Comparison of ENCODE assay signal across 16 cellular contexts in the genomic region with DNA sequence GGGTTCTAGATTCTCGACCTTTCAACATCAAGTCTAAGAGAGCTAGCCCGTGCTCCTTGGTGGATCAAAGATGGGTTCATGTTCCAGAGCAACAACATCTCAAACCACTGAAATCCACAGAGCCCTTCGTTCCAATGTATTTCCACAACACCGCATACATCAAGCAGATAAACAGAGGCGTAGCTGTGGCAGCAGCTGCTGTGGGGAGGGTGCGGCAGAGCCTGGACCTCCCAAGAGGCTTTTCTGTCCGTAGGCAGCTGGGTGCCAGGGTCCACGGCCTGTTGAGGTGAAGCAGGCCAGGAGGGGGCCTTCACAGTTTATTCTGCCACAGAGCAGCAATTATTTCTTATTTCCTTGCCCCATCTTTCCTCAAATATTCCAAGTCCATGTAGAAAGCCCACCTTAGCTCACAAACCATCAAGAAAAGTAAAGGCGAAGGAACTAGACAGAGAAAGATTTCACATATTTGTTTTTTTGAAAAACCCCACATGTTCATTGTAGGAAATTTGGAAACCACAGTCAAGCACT.
A peak's percentile ranks its signal among the peaks of the same experiment; 100 is the strongest.
DNase-seq lines count a peak whose midpoint lies in the region; ATAC-seq and TF ChIP-seq lines count a peak whose summit lies in the region.
"Had no signal": no experiment of that assay in that cellular context is flagged by ENCODE, and none has a peak within 500 bp of the region (broad histone marks: within the 10 kb centered on the region; RNA-seq: fewer than 3 reads in every experiment).

No MANE protein-coding gene starts in this region.

- H3K9me3 ChIP-seq in colonic mucosa (no peaks in the 10 kb centered on the region), gastroesophageal sphincter (no peaks in the 10 kb centered on the region), stomach smooth muscle (ENCODE audit: control insufficient read depth in 2 of 2, low read length in 2 of 2) (no peaks in the 10 kb centered on the region)
- H3K9me3 ChIP-seq: Caco-2 had no signal

- H3K4me1 Mint-ChIP-seq in T-helper 2 cell treated with Interferon-gamma antibody and Interleukin-4, amounts not matched to agents 5 μg/mL and 100 μg/mL, for 36 hours (ENCODE audit: low read depth): no peaks in the 10 kb centered on the region
- H3K4me1 Mint-ChIP-seq: CD4-positive, CD25-positive, alpha-beta regulatory T cell had no signal

- intact Hi-C loops in colonic mucosa (cut with DNase I): no loop called here

- TF ChIP-seq EP300 in gastroesophageal sphincter (IDR thresholded peaks at IDR 0.05): no peak

- peak overlapping the region; percentile 39 for H3K27ac ChIP-seq in colonic mucosa
- H3K27ac ChIP-seq in gastroesophageal sphincter: peak overlapping the region; percentile 81 to 86 (median 83)
- peak overlapping the region; percentile 92 for H3K27ac ChIP-seq in stomach smooth muscle (ENCODE audit: low read length)

- no peaks in the 10 kb centered on the region for H3K36me3 Mint-ChIP-seq in T-helper 2 cell treated with Interferon-gamma antibody and Interleukin-4, amounts not matched to agents 5 μg/mL and 100 μg/mL, for 36 hours (ENCODE audit: low read depth)
- H3K36me3 Mint-ChIP-seq: CD4-positive, CD25-positive, alpha-beta regulatory T cell had no signal

- no peak overlapping the region for H3K4me3 Mint-ChIP-seq in T-helper 2 cell treated with Interferon-gamma antibody and Interleukin-4, amounts not matched to agents 5 μg/mL and 100 μg/mL, for 36 hours
- H3K4me3 Mint-ChIP-seq: CD4-positive, CD25-positive, alpha-beta regulatory T cell had no signal

- H3K27me3 Mint-ChIP-seq in T-helper 2 cell treated with Interferon-gamma antibody and Interleukin-4, amounts not matched to agents 5 μg/mL and 100 μg/mL, for 36 hours (ENCODE audit: low read depth): peaks cover 5% of the 10 kb centered on the region

- TF ChIP-seq CTCF in colonic mucosa (IDR thresholded peaks at IDR 0.05): no peak
- TF ChIP-seq CTCF in gastroesophageal sphincter (IDR thresholded peaks at IDR 0.05): no peak

- no peak overlapping the region for H3K27ac Mint-ChIP-seq in T-helper 2 cell treated with Interferon-gamma antibody and Interleukin-4, amounts not matched to agents 5 μg/mL and 100 μg/mL, for 36 hours
- H3K27ac Mint-ChIP-seq: CD4-positive, CD25-positive, alpha-beta regulatory T cell had no signal

- H3K9me3 Mint-ChIP-seq in T-helper 2 cell treated with Interferon-gamma antibody and Interleukin-4, amounts not matched to agents 5 μg/mL and 100 μg/mL, for 36 hours: no peaks in the 10 kb centered on the region

- WGBS in gastroesophageal sphincter (ENCODE audit: low coverage in 1 of 2), 2 donors: 51 to 61% methylated on average over 4 to 6 of the region's 9 CpGs

- peak; percentile 17 for DNase-seq in HCEC 1CT
- DNase-seq in colonic mucosa: no peak
- no peak for DNase-seq in T-helper 2 cell treated with Interferon-gamma antibody and Interleukin-4, amounts not matched to agents 5 μg/mL and 100 μg/mL, for 36 hours (ENCODE audit: low spot score)
- no peak for DNase-seq in SHP77 (lab: John Stamatoyannopoulos, UW)
- no peak for DNase-seq in hippocampal formation (lab: John Stamatoyannopoulos, UW)
- DNase-seq: AML-193; Caco-2; CD4-positive, CD25-positive, alpha-beta regulatory T cell; DMS153; NCI-H1092; NCI-H146; NCI-H2081; NCI-H510A had no signal

- ATAC-seq in gastroesophageal sphincter: no peak
- ATAC-seq: Right ventricle myocardium inferior had no signal

- TF ChIP-seq POLR2A in gastroesophageal sphincter (IDR thresholded peaks at IDR 0.05): no peak

- H3K36me3 ChIP-seq in colonic mucosa (no peaks in the 10 kb centered on the region), gastroesophageal sphincter (no peaks in the 10 kb centered on the region), stomach smooth muscle (ENCODE audit: control insufficient read depth in 2 of 2, insufficient read depth in 2 of 2, low read length in 2 of 2) (no peaks in the 10 kb centered on the region)

- no peaks in the 10 kb centered on the region for H3K27me3 ChIP-seq in colonic mucosa
- no peaks in the 10 kb centered on the region for H3K27me3 ChIP-seq in gastroesophageal sphincter
- no peaks in the 10 kb centered on the region for H3K27me3 ChIP-seq in stomach smooth muscle (ENCODE audit: control insufficient read depth in 1 of 2, insufficient read depth in 2 of 2, low read length in 2 of 2)

- no peaks in the 10 kb centered on the region for H3K4me1 ChIP-seq in colonic mucosa
- H3K4me1 ChIP-seq in gastroesophageal sphincter: peaks cover 3 to 60% (median 3%) of the 10 kb centered on the region in 3 donors
- peaks cover 40% of the 10 kb centered on the region for H3K4me1 ChIP-seq in stomach smooth muscle (ENCODE audit: control insufficient read depth, insufficient read depth, low read length)
- H3K4me1 ChIP-seq: Caco-2 had no signal

- H3K9ac ChIP-seq in colonic mucosa (ENCODE audit: low read depth in 2 of 2, low read length in 2 of 2) (no peak overlapping the region), stomach smooth muscle (ENCODE audit: low read length in 2 of 2) (peak overlapping the region; percentile 21 to 52)

- H3K4me3 ChIP-seq in colonic mucosa: no peak overlapping the region
- H3K4me3 ChIP-seq in gastroesophageal sphincter: no peak overlapping the region
- peak overlapping the region; percentile 3 to 35 for H3K4me3 ChIP-seq in stomach smooth muscle (ENCODE audit: low read length in 2 of 2)

Comparison
In these comparisons a context has a peak if more than half of its experiments do, and no peak if none do; other contexts are left out.
1. H3K27ac ChIP-seq: peak in every context shown above with its lines; median percentile 92 in stomach smooth muscle; 83 in gastroesophageal sphincter; 39 in colonic mucosa.
2. H3K4me3 ChIP-seq: peak in stomach smooth muscle (2 of 2); none in colonic mucosa (single experiment) and gastroesophageal sphincter (0 of 2).
3. H3K9ac ChIP-seq: peak in stomach smooth muscle (2 of 2); none in colonic mucosa (0 of 2).